32 cellular contexts compared by ENCODE assay signal in genomic region chr18:35889677-35890076, GRCh38.
"Had no signal": no experiment of that assay in that cellular context is flagged by ENCODE, and none has a peak within 500 bp of the region (broad histone marks: within the 10 kb centered on the region; RNA-seq: fewer than 3 reads in every experiment).

No MANE protein-coding gene starts in this region.

- H3K9me3 Mint-ChIP-seq: activated T-helper 1 cell treated with anti-CD3 and anti-CD28 coated beads, Interleukin-12 subunit alpha, Interleukin-12 subunit beta, Interleukin-2, Interleukin-4 antibody, amounts not matched to agents 30 ng/mL and 10 ng/mL and 1 ng/mL, durations not matched to agents 14 hours and 24 hours and 36 hours had no signal

- H3K4me3 Mint-ChIP-seq: activated CD4-positive, alpha-beta T cell treated with anti-CD3 and anti-CD28 coated beads for 36 hours; activated CD4-positive, alpha-beta T cell treated with anti-CD3 and anti-CD28 coated beads, Interleukin-2, amount 10 ng/mL, durations not matched to agents 7 days and 5 days; activated naive CD4-positive, alpha-beta T cell treated with anti-CD3 and anti-CD28 coated beads for 36 hours; activated T-cell treated with anti-CD3 and anti-CD28 coated beads, Interleukin-2, amount 50 U/mL, for 4 hours; activated T-helper 1 cell treated with anti-CD3 and anti-CD28 coated beads, Interleukin-12 subunit alpha, Interleukin-12 subunit beta, Interleukin-2, Interleukin-4 antibody, amounts not matched to agents 30 ng/mL and 10 ng/mL and 1 ng/mL, durations not matched to agents 14 hours and 24 hours and 36 hours; brain; T-cell; T-helper 17 cell had no signal

- H3K36me3 Mint-ChIP-seq: brain, T-cell had no signal

- H3K27ac ChIP-seq: adrenal gland, KMS-11, SJSA1, WERI-Rb-1 had no signal

- H3K27ac Mint-ChIP-seq: activated CD4-positive, alpha-beta T cell treated with anti-CD3 and anti-CD28 coated beads for 36 hours; activated CD4-positive, alpha-beta T cell treated with anti-CD3 and anti-CD28 coated beads, Interleukin-2, amount 10 ng/mL, durations not matched to agents 7 days and 5 days; activated naive CD4-positive, alpha-beta T cell treated with anti-CD3 and anti-CD28 coated beads for 36 hours; activated naive CD4-positive, alpha-beta T cell treated with anti-CD3 and anti-CD28 coated beads, Interleukin-2, amount 50 U/mL, for 72 hours; activated T-helper 1 cell treated with anti-CD3 and anti-CD28 coated beads, Interleukin-12 subunit alpha, Interleukin-12 subunit beta, Interleukin-2, Interleukin-4 antibody, amounts not matched to agents 30 ng/mL and 10 ng/mL and 1 ng/mL, durations not matched to agents 14 hours and 24 hours and 36 hours; brain; T-cell; T-helper 17 cell had no signal

- DNase-seq: activated CD4-positive, alpha-beta T cell treated with anti-CD3 and anti-CD28 coated beads for 36 hours; activated CD4-positive, alpha-beta T cell treated with anti-CD3 and anti-CD28 coated beads, Interleukin-2, amount 10 ng/mL, durations not matched to agents 7 days and 5 days; activated CD4-positive, alpha-beta T cell treated with anti-CD3 and anti-CD28 coated beads, Interleukin-2, amount 50 U/mL, for 48 hours; activated CD8-positive, alpha-beta memory T cell treated with anti-CD3 and anti-CD28 coated beads, Interleukin-2, amount 50 U/mL, for 4 hours; activated gamma-delta T cell treated with Interleukin-2 at 50 U/mL for 16 hours; activated naive CD4-positive, alpha-beta T cell treated with anti-CD3 and anti-CD28 coated beads for 36 hours; activated T-cell treated with anti-CD3 and anti-CD28 coated beads for 4 hours; activated T-cell treated with anti-CD3 and anti-CD28 coated beads, Interleukin-2, amount 50 U/mL, for 4 hours; adrenal gland; central memory CD4-positive, alpha-beta T cell; MM.1S; MV-4-11; NCI-H1092; NCI-H1436 treated with DMSO at 0.1 percent for 48 hours; NCI-H1694 treated with DMSO at 0.1 percent for 48 hours; NCI-H2029; NCI-H2171; NCI-H510A; NCI-H526; NCI-H748 treated with DMSO at 0.1 percent for 48 hours; SHP77 treated with DMSO at 0.1 percent for 48 hours; T-cell; T-helper 17 cell; WERI-Rb-1 had no signal

- H3K4me1 Mint-ChIP-seq: activated CD4-positive, alpha-beta T cell treated with anti-CD3 and anti-CD28 coated beads for 36 hours; activated CD4-positive, alpha-beta T cell treated with anti-CD3 and anti-CD28 coated beads, Interleukin-2, amount 10 ng/mL, durations not matched to agents 7 days and 5 days; T-cell; T-helper 17 cell had no signal

- H3K4me1 ChIP-seq: adrenal gland, SJSA1 had no signal

- H3K27me3 ChIP-seq: adrenal gland, SJSA1 had no signal

- H3K9me3 ChIP-seq: SJSA1 had no signal

- H3K4me3 ChIP-seq: adrenal gland, SJSA1 had no signal

- ATAC-seq: activated CD4-positive, alpha-beta T cell treated with anti-CD3 and anti-CD28 coated beads for 36 hours; activated CD4-positive, CD25-positive, alpha-beta regulatory T cell treated with anti-CD3 and anti-CD28 coated beads, Interleukin-2, amount 50 U/mL, for 24 hours; activated naive CD4-positive, alpha-beta T cell treated with anti-CD3 and anti-CD28 coated beads, Interleukin-2, amount 50 U/mL, for 72 hours; activated T-cell treated with anti-CD3 and anti-CD28 coated beads, Interleukin-2, amount 50 U/mL, for 4 hours; Panc1; SK-N-SH treated with all-trans-retinoic acid at 6 μM for 48 hours; T-cell; T-helper 17 cell had no signal

- H3K36me3 ChIP-seq: adrenal gland, SJSA1, WERI-Rb-1 had no signal
